In the genomic region with DNA sequence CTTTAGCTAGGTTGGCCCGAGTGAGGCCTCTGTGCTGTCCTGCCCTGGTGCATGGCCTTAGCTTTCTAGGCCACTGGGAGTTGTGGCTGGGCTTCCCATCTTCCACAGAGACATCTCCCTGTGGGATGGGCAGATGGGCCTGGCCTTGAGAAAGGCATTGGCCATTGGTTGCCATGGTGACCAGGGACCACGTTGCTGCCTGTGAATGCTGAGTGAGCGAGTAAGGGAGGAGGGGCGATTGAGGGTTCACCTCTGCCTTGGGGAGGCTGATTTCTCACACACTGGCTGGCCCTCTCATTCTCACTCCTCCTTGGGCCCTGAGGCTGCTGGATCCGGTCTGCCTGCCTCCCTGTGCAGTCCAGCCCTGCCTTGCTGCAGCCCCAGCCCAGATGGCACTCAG, we compare ENCODE assay signal across 1 cellular context.
TF ChIP-seq lines count a peak whose summit lies in the region.

No MANE protein-coding gene starts in this region.

TF ChIP-seq in WTC11, 78 proteins besides CTCF, POLR2A, EP300 and RAD21 (continued from another document):
- TF ChIP-seq, protein P1, sequence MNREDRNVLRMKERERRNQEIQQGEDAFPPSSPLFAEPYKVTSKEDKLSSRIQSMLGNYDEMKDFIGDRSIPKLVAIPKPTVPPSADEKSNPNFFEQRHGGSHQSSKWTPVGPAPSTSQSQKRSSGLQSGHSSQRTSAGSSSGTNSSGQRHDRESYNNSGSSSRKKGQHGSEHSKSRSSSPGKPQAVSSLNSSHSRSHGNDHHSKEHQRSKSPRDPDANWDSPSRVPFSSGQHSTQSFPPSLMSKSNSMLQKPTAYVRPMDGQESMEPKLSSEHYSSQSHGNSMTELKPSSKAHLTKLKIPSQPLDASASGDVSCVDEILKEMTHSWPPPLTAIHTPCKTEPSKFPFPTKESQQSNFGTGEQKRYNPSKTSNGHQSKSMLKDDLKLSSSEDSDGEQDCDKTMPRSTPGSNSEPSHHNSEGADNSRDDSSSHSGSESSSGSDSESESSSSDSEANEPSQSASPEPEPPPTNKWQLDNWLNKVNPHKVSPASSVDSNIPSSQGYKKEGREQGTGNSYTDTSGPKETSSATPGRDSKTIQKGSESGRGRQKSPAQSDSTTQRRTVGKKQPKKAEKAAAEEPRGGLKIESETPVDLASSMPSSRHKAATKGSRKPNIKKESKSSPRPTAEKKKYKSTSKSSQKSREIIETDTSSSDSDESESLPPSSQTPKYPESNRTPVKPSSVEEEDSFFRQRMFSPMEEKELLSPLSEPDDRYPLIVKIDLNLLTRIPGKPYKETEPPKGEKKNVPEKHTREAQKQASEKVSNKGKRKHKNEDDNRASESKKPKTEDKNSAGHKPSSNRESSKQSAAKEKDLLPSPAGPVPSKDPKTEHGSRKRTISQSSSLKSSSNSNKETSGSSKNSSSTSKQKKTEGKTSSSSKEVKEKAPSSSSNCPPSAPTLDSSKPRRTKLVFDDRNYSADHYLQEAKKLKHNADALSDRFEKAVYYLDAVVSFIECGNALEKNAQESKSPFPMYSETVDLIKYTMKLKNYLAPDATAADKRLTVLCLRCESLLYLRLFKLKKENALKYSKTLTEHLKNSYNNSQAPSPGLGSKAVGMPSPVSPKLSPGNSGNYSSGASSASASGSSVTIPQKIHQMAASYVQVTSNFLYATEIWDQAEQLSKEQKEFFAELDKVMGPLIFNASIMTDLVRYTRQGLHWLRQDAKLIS (CRISPR knock-in tag; IDR thresholded peaks at IDR 0.05; ENCODE audit: borderline replicate concordance) = no peak
- TF ChIP-seq, protein P2, sequence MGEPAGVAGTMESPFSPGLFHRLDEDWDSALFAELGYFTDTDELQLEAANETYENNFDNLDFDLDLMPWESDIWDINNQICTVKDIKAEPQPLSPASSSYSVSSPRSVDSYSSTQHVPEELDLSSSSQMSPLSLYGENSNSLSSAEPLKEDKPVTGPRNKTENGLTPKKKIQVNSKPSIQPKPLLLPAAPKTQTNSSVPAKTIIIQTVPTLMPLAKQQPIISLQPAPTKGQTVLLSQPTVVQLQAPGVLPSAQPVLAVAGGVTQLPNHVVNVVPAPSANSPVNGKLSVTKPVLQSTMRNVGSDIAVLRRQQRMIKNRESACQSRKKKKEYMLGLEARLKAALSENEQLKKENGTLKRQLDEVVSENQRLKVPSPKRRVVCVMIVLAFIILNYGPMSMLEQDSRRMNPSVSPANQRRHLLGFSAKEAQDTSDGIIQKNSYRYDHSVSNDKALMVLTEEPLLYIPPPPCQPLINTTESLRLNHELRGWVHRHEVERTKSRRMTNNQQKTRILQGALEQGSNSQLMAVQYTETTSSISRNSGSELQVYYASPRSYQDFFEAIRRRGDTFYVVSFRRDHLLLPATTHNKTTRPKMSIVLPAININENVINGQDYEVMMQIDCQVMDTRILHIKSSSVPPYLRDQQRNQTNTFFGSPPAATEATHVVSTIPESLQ (CRISPR knock-in tag; IDR thresholded peaks at IDR 0.05) = no peak
- TF ChIP-seq MXD4 (CRISPR knock-in tag; IDR thresholded peaks at IDR 0.05; ENCODE audit: borderline replicate concordance) (no peak), ZNF263 (CRISPR knock-in tag; IDR thresholded peaks at IDR 0.05; ENCODE audit: low read depth) (no peak), RELA (CRISPR knock-in tag; IDR thresholded peaks at IDR 0.05; ENCODE audit: borderline replicate concordance) (no peak), NFYB (CRISPR knock-in tag; conservative IDR thresholded peaks at IDR 0.05; ENCODE audit: low read depth) (no peak)
- TF ChIP-seq, protein P3, sequence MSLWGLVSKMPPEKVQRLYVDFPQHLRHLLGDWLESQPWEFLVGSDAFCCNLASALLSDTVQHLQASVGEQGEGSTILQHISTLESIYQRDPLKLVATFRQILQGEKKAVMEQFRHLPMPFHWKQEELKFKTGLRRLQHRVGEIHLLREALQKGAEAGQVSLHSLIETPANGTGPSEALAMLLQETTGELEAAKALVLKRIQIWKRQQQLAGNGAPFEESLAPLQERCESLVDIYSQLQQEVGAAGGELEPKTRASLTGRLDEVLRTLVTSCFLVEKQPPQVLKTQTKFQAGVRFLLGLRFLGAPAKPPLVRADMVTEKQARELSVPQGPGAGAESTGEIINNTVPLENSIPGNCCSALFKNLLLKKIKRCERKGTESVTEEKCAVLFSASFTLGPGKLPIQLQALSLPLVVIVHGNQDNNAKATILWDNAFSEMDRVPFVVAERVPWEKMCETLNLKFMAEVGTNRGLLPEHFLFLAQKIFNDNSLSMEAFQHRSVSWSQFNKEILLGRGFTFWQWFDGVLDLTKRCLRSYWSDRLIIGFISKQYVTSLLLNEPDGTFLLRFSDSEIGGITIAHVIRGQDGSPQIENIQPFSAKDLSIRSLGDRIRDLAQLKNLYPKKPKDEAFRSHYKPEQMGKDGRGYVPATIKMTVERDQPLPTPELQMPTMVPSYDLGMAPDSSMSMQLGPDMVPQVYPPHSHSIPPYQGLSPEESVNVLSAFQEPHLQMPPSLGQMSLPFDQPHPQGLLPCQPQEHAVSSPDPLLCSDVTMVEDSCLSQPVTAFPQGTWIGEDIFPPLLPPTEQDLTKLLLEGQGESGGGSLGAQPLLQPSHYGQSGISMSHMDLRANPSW (CRISPR knock-in tag; conservative IDR thresholded peaks at IDR 0.05; ENCODE audit: low read depth) = no peak
- TF ChIP-seq, protein P4, sequence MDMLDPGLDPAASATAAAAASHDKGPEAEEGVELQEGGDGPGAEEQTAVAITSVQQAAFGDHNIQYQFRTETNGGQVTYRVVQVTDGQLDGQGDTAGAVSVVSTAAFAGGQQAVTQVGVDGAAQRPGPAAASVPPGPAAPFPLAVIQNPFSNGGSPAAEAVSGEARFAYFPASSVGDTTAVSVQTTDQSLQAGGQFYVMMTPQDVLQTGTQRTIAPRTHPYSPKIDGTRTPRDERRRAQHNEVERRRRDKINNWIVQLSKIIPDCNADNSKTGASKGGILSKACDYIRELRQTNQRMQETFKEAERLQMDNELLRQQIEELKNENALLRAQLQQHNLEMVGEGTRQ (CRISPR knock-in tag; IDR thresholded peaks at IDR 0.05) = no peak
